Comparison of ENCODE assay signal across 18 cellular contexts in genomic region chr5:73317523-73317922, GRCh38.
"Had no signal": no experiment of that assay in that cellular context is flagged by ENCODE, and none has a peak within 500 bp of the region (broad histone marks: within the 10 kb centered on the region; RNA-seq: fewer than 3 reads in every experiment).

No MANE protein-coding gene starts in this region.

- ATAC-seq: activated T-cell treated with anti-CD3 and anti-CD28 coated beads, Interleukin-2, amount 50 U/mL, for 4 hours; activated T-helper 17 cell treated with anti-CD3 and anti-CD28 coated beads, Interleukin-2, amount 50 U/mL, for 72 hours; T-helper 17 cell had no signal

- DNase-seq: activated CD4-positive, alpha-beta memory T cell treated with anti-CD3 and anti-CD28 coated beads for 36 hours; activated CD4-positive, alpha-beta T cell treated with anti-CD3 and anti-CD28 coated beads, Interleukin-2, amount 10 ng/mL, durations not matched to agents 7 days and 5 days; activated CD4-positive, CD25-positive, alpha-beta regulatory T cell; activated CD8-positive, alpha-beta memory T cell treated with anti-CD3 and anti-CD28 coated beads for 24 hours; activated gamma-delta T cell treated with Interleukin-2 at 50 U/mL for 16 hours; activated naive CD4-positive, alpha-beta T cell treated with anti-CD3 and anti-CD28 coated beads, Interleukin-2, amount 10 ng/mL, durations not matched to agents 7 days and 5 days; activated naive CD8-positive, alpha-beta T cell treated with anti-CD3 and anti-CD28 coated beads for 36 hours; activated T-cell treated with anti-CD3 and anti-CD28 coated beads, Interleukin-2, amount 50 U/mL, for 4 hours; KG1; NCI-H1092; NCI-H1417; NCI-H2029 treated with DMSO at 0.1 percent for 48 hours; NCI-H446; NCI-H524; SHP77 treated with DMSO at 0.1 percent for 48 hours; T-helper 17 cell; T-helper 9 cell had no signal
